8 cellular contexts compared by ENCODE assay signal in genomic region chr13:112616586-112617381, GRCh38. TPM values are rescaled to one million over a fixed set of nuclear protein-coding genes. Genes with fewer than 3 reads are reported as not detected.
DNase-seq lines count a peak whose midpoint lies in the region; ATAC-seq and TF ChIP-seq lines count a peak whose summit lies in the region.

No MANE protein-coding gene starts in this region.

- no peak overlapping the region for H3K27ac ChIP-seq in uterus

- intact Hi-C loops in uterus (cut with DNase I; ENCODE audit: low total_unique reads): no loop called here

- TF ChIP-seq CTCF in uterus (IDR thresholded peaks at IDR 0.05): peak in 3 of 4 experiments; percentile 31 to 50 (median 46)

- TF ChIP-seq POLR2A in uterus (IDR thresholded peaks at IDR 0.05): no peak

- H3K27me3 ChIP-seq in uterus: no peaks in the 10 kb centered on the region

- H3K4me1 ChIP-seq in uterus: peaks cover 0 to 3% of the 10 kb centered on the region in 2 donors

- H3K4me3 ChIP-seq in uterus: no peak overlapping the region

- peak; percentile 66 for ATAC-seq in GM21360 (IDR thresholded peaks at IDR 0.05; ENCODE audit: unreplicated experiment)

- no peaks in the 10 kb centered on the region for H3K9me3 ChIP-seq in uterus

- H3K36me3 ChIP-seq in uterus: no peaks in the 10 kb centered on the region

- DNase-seq in NCI-H1417 (lab: John Stamatoyannopoulos, UW): peak in 2 of 3 experiments; percentile 41 to 64
- DNase-seq in NCI-H1417 treated with DMSO at 0.1 percent for 48 hours (lab: John Stamatoyannopoulos, UW): no peak
- peak; percentile 44 for DNase-seq in LHCN-M2 (ENCODE audit: low read depth)
- peak; percentile 9 to 21 for DNase-seq in activated CD4-positive, alpha-beta T cell treated with anti-CD3 and anti-CD28 coated beads, Interleukin-2, amount 50 U/mL, for 48 hours
- DNase-seq in iPS DF 4.7 (ENCODE audit: extremely low read depth, low spot score): peak; percentile 53
- no peak for DNase-seq in uterus
- no peak for DNase-seq in NCI-H345 (lab: John Stamatoyannopoulos, UW)

RNA-seq across cellular contexts. Expression of gene TUBGCP3, which starts 28.8 kb away (rescaled TPM):
- total RNA-seq in LHCN-M2 (2014; rRNA removed) (15.6 and 21.4 TPM in 2 replicates), uterus (10 to 100 TPM; 19.7 to 62.3 (median 38.8) TPM)
- polyA plus RNA-seq in LHCN-M2 (2012): 10.0 TPM

Comparison
In these comparisons a context has a peak if more than half of its experiments do, and no peak if none do; other contexts are left out.
1. DNase-seq: peak in NCI-H1417 (2 of 3), LHCN-M2 (single experiment), activated CD4-positive, alpha-beta T cell treated with anti-CD3 and anti-CD28 coated beads, Interleukin-2, amount 50 U/mL, for 48 hours (2 of 2) and iPS DF 4.7 (single experiment); none in NCI-H1417 treated with DMSO at 0.1 percent for 48 hours (single experiment), uterus (0 of 2) and NCI-H345 (single experiment).